ENCODE assay signal across 10 cellular contexts in genomic region chr2:222753251-222753824, GRCh38.
DNase-seq lines count a peak whose midpoint lies in the region; TF ChIP-seq lines count a peak whose summit lies in the region.
"Had no signal": no experiment of that assay in that cellular context is flagged by ENCODE, and none has a peak within 500 bp of the region (broad histone marks: within the 10 kb centered on the region; RNA-seq: fewer than 3 reads in every experiment).

No MANE protein-coding gene starts in this region.

- no peak for TF ChIP-seq POLR2A in erythroblast (IDR thresholded peaks at IDR 0.05; ENCODE audit: low read length)

- no peaks in the 10 kb centered on the region for H3K9me3 Mint-ChIP-seq in neural progenitor cell
- H3K9me3 Mint-ChIP-seq: CD8-positive, alpha-beta T cell had no signal

- H3K4me2 ChIP-seq in neural progenitor cell, result peak overlapping the region; percentile 71

- H3K4me1 ChIP-seq in neural progenitor cell, result peaks cover 36% of the 10 kb centered on the region

- H3K79me2 ChIP-seq in neural progenitor cell (ENCODE audit: low read depth), result no peaks in the 10 kb centered on the region

- H3K36me3 ChIP-seq in neural progenitor cell, result no peaks in the 10 kb centered on the region

- DNase-seq in DMS79 treated with DMSO at 0.1 percent for 48 hours (lab: John Stamatoyannopoulos, UW) (peak; percentile 70), NCI-H2227 (lab: John Stamatoyannopoulos, UW; ENCODE audit: unreplicated experiment) (peak; percentile 57), choroid plexus epithelial cell (ENCODE audit: low read depth) (peak; percentile 76), neural progenitor cell (ENCODE audit: low spot score) (peak; percentile 55), islet precursor cell (no peak), erythroblast (lab: John Stamatoyannopoulos, UW) (no peak), iPS-NIHi7 (ENCODE audit: extremely low spot score) (no peak), NCI-H1694 (lab: John Stamatoyannopoulos, UW) (no peak)
- DNase-seq: caudate nucleus; CD8-positive, alpha-beta T cell had no signal

- peaks cover 38% of the 10 kb centered on the region for H3K4me1 Mint-ChIP-seq in neural progenitor cell

- peaks cover 81% of the 10 kb centered on the region for H3K27me3 ChIP-seq in neural progenitor cell

- H3K9ac ChIP-seq in neural progenitor cell, result no peak overlapping the region

- H3K9me3 ChIP-seq in neural progenitor cell (ENCODE audit: low read depth), result no peaks in the 10 kb centered on the region

- peaks cover 23% of the 10 kb centered on the region for H3K27me3 Mint-ChIP-seq in neural progenitor cell (ENCODE audit: insufficient read depth, low read depth)

- no peak overlapping the region for H3K4me3 Mint-ChIP-seq in neural progenitor cell
- H3K4me3 Mint-ChIP-seq: CD8-positive, alpha-beta T cell had no signal

- no peak for TF ChIP-seq CTCF in choroid plexus epithelial cell (conservative IDR thresholded peaks at IDR 0.05; ENCODE audit: low read depth, low read length)
- no peak for TF ChIP-seq CTCF in neural progenitor cell (IDR thresholded peaks at IDR 0.05)

- H3K4me3 ChIP-seq in choroid plexus epithelial cell (ENCODE audit: low read depth, low read length) (peak overlapping the region; percentile 1), neural progenitor cell (peak overlapping the region; percentile 24)

- no peak overlapping the region for H2AFZ ChIP-seq in neural progenitor cell (replicated peaks)

- no peaks in the 10 kb centered on the region for H3K36me3 Mint-ChIP-seq in neural progenitor cell
- H3K36me3 Mint-ChIP-seq: CD8-positive, alpha-beta T cell had no signal

- peak overlapping the region; percentile 57 for H3K27ac Mint-ChIP-seq in neural progenitor cell
- H3K27ac Mint-ChIP-seq: CD8-positive, alpha-beta T cell had no signal

- H3F3A ChIP-seq in neural progenitor cell (ENCODE audit: low read depth), result peaks cover 33% of the 10 kb centered on the region

- peaks cover 23% of the 10 kb centered on the region for H4K20me1 ChIP-seq in neural progenitor cell (ENCODE audit: low read depth)

- H3K27ac ChIP-seq in neural progenitor cell, result peak overlapping the region; percentile 89

Comparison
In these comparisons a context has a peak if more than half of its experiments do, and no peak if none do; other contexts are left out.
1. DNase-seq: peak in DMS79 treated with DMSO at 0.1 percent for 48 hours (single experiment), NCI-H2227 (single experiment), choroid plexus epithelial cell (single experiment) and neural progenitor cell (single experiment); none in islet precursor cell (single experiment), erythroblast (0 of 2), iPS-NIHi7 (single experiment) and NCI-H1694 (single experiment).